ENCODE assay signal across 30 cellular contexts in genomic region chr9:74133921-74134320, GRCh38.
"Had no signal": no experiment of that assay in that cellular context is flagged by ENCODE, and none has a peak within 500 bp of the region (broad histone marks: within the 10 kb centered on the region; RNA-seq: fewer than 3 reads in every experiment).

No MANE protein-coding gene starts in this region.

- H3K27me3 Mint-ChIP-seq: naive thymus-derived CD4-positive, alpha-beta T cell; stimulated activated naive B cell treated with anti-CD40 and anti-IgM and Interleukin-4, amounts not matched to agents 10 μg/mL and 1 μg/mL and 100 μg/mL, for 72 hours; stimulated activated naive CD8-positive, alpha-beta T cell treated with anti-CD3 and anti-CD28 coated beads, Interleukin-15, Interleukin-2, amounts not matched to agents 100 ng/mL and 50 ng/mL, for 24 hours had no signal

- H3K9me3 ChIP-seq: ovary, psoas muscle, right lobe of liver, sigmoid colon, stomach, thoracic aorta, thyroid gland, tibial nerve, upper lobe of left lung, uterus had no signal

- DNase-seq: naive thymus-derived CD4-positive, alpha-beta T cell; natural killer cell; occipital lobe; ovary; posterior cingulate gyrus; psoas muscle; retina; right cardiac atrium; right lobe of liver; sigmoid colon; small intestine; stimulated activated CD4-positive, alpha-beta T cell treated with anti-CD3 and anti-CD28 coated beads, Interleukin-15, amount 100 ng/mL, for 24 hours; stimulated activated CD4-positive, alpha-beta T cell treated with anti-CD3 and anti-CD28 coated beads, Interleukin-2, amount 100 ng/mL, for 24 hours; stimulated activated CD4-positive, alpha-beta T cell treated with anti-CD3 and anti-CD28 coated beads, Interleukin-2, amount 100 ng/mL, for 48 hours; stimulated activated CD4-positive, alpha-beta T cell treated with anti-CD3 and anti-CD28 coated beads, Interleukin-4, amount 100 ng/mL, for 24 hours; stimulated activated naive B cell treated with anti-CD40 and anti-IgM and Interleukin-4, amounts not matched to agents 10 μg/mL and 1 μg/mL and 100 μg/mL, for 72 hours; stimulated activated naive CD4-positive, alpha-beta T cell treated with Interleukin-2 at 50 U/mL for 16 hours; stomach; thyroid gland; trophoblast cell; upper lobe of left lung; uterus had no signal

- H2AFZ ChIP-seq: neural progenitor cell, parathyroid adenoma had no signal

- H3K4me1 ChIP-seq: neural progenitor cell, parathyroid adenoma, psoas muscle, right lobe of liver, sigmoid colon, stomach, thyroid gland, tibial nerve, upper lobe of left lung, uterus had no signal

- H3K27ac Mint-ChIP-seq: naive thymus-derived CD4-positive, alpha-beta T cell; natural killer cell; nephron; neural progenitor cell; progenitor cell of endocrine pancreas; stimulated activated effector memory CD8-positive, alpha-beta T cell treated with anti-CD3 and anti-CD28 coated beads, Interleukin-12 subunit alpha, Interleukin-12 subunit beta, amount 100 ng/mL, for 72 hours; stimulated activated naive B cell treated with anti-CD40 and anti-IgM and Interleukin-4, amounts not matched to agents 10 μg/mL and 1 μg/mL and 100 μg/mL, for 72 hours; stimulated activated naive CD8-positive, alpha-beta T cell treated with anti-CD3 and anti-CD28 coated beads, Interleukin-15, Interleukin-2, amounts not matched to agents 100 ng/mL and 50 ng/mL, for 24 hours had no signal

- H3K4me1 Mint-ChIP-seq: naive thymus-derived CD4-positive, alpha-beta T cell; natural killer cell; nephron; neural progenitor cell; stimulated activated effector memory CD8-positive, alpha-beta T cell treated with anti-CD3 and anti-CD28 coated beads, Interleukin-12 subunit alpha, Interleukin-12 subunit beta, amount 100 ng/mL, for 72 hours; stimulated activated naive B cell treated with anti-CD40 and anti-IgM and Interleukin-4, amounts not matched to agents 10 μg/mL and 1 μg/mL and 100 μg/mL, for 72 hours had no signal

- H3K9ac ChIP-seq: neural progenitor cell, parathyroid adenoma had no signal

- H3K4me2 ChIP-seq: neural progenitor cell had no signal

- ATAC-seq: naive thymus-derived CD4-positive, alpha-beta T cell; natural killer cell; psoas muscle; right cardiac atrium; right lobe of liver; stimulated activated effector memory CD8-positive, alpha-beta T cell treated with anti-CD3 and anti-CD28 coated beads, Interleukin-12 subunit alpha, Interleukin-12 subunit beta, amount 100 ng/mL, for 72 hours; stimulated activated naive B cell treated with anti-CD40 and anti-IgM and Interleukin-4, amounts not matched to agents 10 μg/mL and 1 μg/mL and 100 μg/mL, for 72 hours had no signal

- H3K4me3 ChIP-seq: neural progenitor cell, ovary, psoas muscle, right lobe of liver, sigmoid colon, stomach, thoracic aorta, thyroid gland, tibial nerve, upper lobe of left lung, uterus had no signal

- H3K9me3 Mint-ChIP-seq: nephron, neural progenitor cell had no signal

- H3K36me3 Mint-ChIP-seq: naive thymus-derived CD4-positive, alpha-beta T cell; natural killer cell; neural progenitor cell; stimulated activated effector memory CD8-positive, alpha-beta T cell treated with anti-CD3 and anti-CD28 coated beads, Interleukin-12 subunit alpha, Interleukin-12 subunit beta, amount 100 ng/mL, for 72 hours; stimulated activated naive B cell treated with anti-CD40 and anti-IgM and Interleukin-4, amounts not matched to agents 10 μg/mL and 1 μg/mL and 100 μg/mL, for 72 hours had no signal

- H3K79me2 ChIP-seq: parathyroid adenoma had no signal

- FAIRE-seq: small intestine had no signal

- H3K27ac ChIP-seq: neural progenitor cell, ovary, parathyroid adenoma, psoas muscle, right lobe of liver, sigmoid colon, stomach, thoracic aorta, thyroid gland, tibial nerve, upper lobe of left lung, uterus had no signal

- H3K4me3 Mint-ChIP-seq: naive thymus-derived CD4-positive, alpha-beta T cell; natural killer cell; nephron; neural progenitor cell; stimulated activated effector memory CD8-positive, alpha-beta T cell treated with anti-CD3 and anti-CD28 coated beads, Interleukin-12 subunit alpha, Interleukin-12 subunit beta, amount 100 ng/mL, for 72 hours; stimulated activated naive B cell treated with anti-CD40 and anti-IgM and Interleukin-4, amounts not matched to agents 10 μg/mL and 1 μg/mL and 100 μg/mL, for 72 hours; stimulated activated naive CD8-positive, alpha-beta T cell treated with anti-CD3 and anti-CD28 coated beads, Interleukin-15, Interleukin-2, amounts not matched to agents 100 ng/mL and 50 ng/mL, for 24 hours had no signal

- H3K27me3 ChIP-seq: neural progenitor cell, ovary, right lobe of liver, sigmoid colon, stomach, thyroid gland, tibial nerve, upper lobe of left lung, uterus had no signal

- H3K36me3 ChIP-seq: neural progenitor cell, ovary, right lobe of liver, sigmoid colon, stomach, thoracic aorta, thyroid gland, tibial nerve, upper lobe of left lung, uterus had no signal
